In the genomic region with DNA sequence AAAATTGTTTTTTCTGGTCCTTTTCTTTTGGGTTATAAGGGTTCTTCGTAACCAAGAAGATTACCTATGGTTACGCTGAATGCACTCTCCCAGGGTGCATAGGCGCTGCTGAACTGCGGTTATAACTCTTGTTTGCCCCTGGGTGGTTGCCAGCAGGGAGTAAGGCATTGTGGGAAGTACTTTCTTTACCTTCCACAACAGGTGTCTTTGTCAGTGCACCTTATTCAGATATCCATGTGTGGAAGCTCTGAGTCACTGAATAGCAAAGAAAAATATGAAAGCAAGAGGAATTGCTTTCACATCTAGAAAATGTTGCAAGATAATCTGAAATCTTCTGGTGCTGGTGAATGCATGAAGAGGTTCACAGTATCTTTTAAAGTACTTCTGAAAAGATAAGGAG, we compare ENCODE assay signal across 8 cellular contexts.
A peak's percentile ranks its signal among the peaks of the same experiment; 100 is the strongest.
DNase-seq lines count a peak whose midpoint lies in the region; ATAC-seq, FAIRE-seq and TF ChIP-seq lines count a peak whose summit lies in the region.

No MANE protein-coding gene starts in this region.

- TF ChIP-seq CTCF in kidney (IDR thresholded peaks at IDR 0.05; ENCODE audit: borderline replicate concordance, extremely low read depth, insufficient read depth) (no peak), esophagus squamous epithelium (IDR thresholded peaks at IDR 0.05) (no peak), right atrium auricular region (IDR thresholded peaks at IDR 0.05) (no peak), GM20000 (IDR thresholded peaks at IDR 0.05; ENCODE audit: extremely low read depth, missing control alignments) (no peak)

- peak overlapping the region in 1 of 2 donors; percentile 57 for H3K9ac ChIP-seq in kidney (ENCODE audit: low read length in 2 of 2)

- H3K27ac Mint-ChIP-seq in activated CD4-positive, alpha-beta T cell treated with anti-CD3 and anti-CD28 coated beads, Interleukin-2, amount 10 ng/mL, durations not matched to agents 7 days and 5 days = no peak overlapping the region

- DNase-seq in COR-L47 (lab: John Stamatoyannopoulos, UW) (peak; percentile 94), NCI-H1092 treated with DMSO at 0.1 percent for 48 hours (lab: John Stamatoyannopoulos, UW) (peak; percentile 82), kidney (no peak), esophagus squamous epithelium (lab: John Stamatoyannopoulos, UW) (no peak), right atrium auricular region (ENCODE audit: low spot score) (no peak), GM20000 (ENCODE audit: low spot score) (no peak)
- DNase-seq in activated CD4-positive, alpha-beta T cell treated with anti-CD3 and anti-CD28 coated beads, Interleukin-2, amount 10 ng/mL, durations not matched to agents 7 days and 5 days = peak; percentile 13

- CTCF ChIA-PET in activated CD4-positive, alpha-beta T cell treated with anti-CD3 and anti-CD28 coated beads, Interleukin-2, amount 10 ng/mL, durations not matched to agents 7 days and 5 days (lab: Charles Lee) = no interaction called here

- H3K27ac ChIP-seq in kidney (ENCODE audit: low read depth in 2 of 2, low read length in 2 of 2) = no peak overlapping the region
- peak overlapping the region in 2 of 4 donors; percentile 49 to 83 for H3K27ac ChIP-seq in esophagus squamous epithelium
- no peak overlapping the region for H3K27ac ChIP-seq in right atrium auricular region

- FAIRE-seq in kidney (lab: Jason Lieb, UNC) = no peak

- no peaks in the 10 kb centered on the region for H3K9me3 Mint-ChIP-seq in activated CD4-positive, alpha-beta T cell treated with anti-CD3 and anti-CD28 coated beads, Interleukin-2, amount 10 ng/mL, durations not matched to agents 7 days and 5 days

- no peak for TF ChIP-seq POLR2A in esophagus squamous epithelium (IDR thresholded peaks at IDR 0.05)

- no peaks in the 10 kb centered on the region for H3K36me3 Mint-ChIP-seq in activated CD4-positive, alpha-beta T cell treated with anti-CD3 and anti-CD28 coated beads, Interleukin-2, amount 10 ng/mL, durations not matched to agents 7 days and 5 days (ENCODE audit: low read depth)

- intact Hi-C loops in kidney (cut with DNase I) = no loop called here
- intact Hi-C loops in esophagus squamous epithelium (cut with DNase I) = no loop called here

- no peak for ATAC-seq in GM18907 (IDR thresholded peaks at IDR 0.05; ENCODE audit: unreplicated experiment)

- POLR2A ChIA-PET in activated CD4-positive, alpha-beta T cell treated with anti-CD3 and anti-CD28 coated beads, Interleukin-2, amount 10 ng/mL, durations not matched to agents 7 days and 5 days (lab: Charles Lee) = no interaction called here

- H3K27me3 Mint-ChIP-seq in activated CD4-positive, alpha-beta T cell treated with anti-CD3 and anti-CD28 coated beads, Interleukin-2, amount 10 ng/mL, durations not matched to agents 7 days and 5 days = no peaks in the 10 kb centered on the region

- H3K4me1 ChIP-seq in kidney (ENCODE audit: control insufficient read depth in 1 of 2, insufficient read depth in 1 of 2, low read depth in 1 of 2, low read length in 2 of 2) (no peaks in the 10 kb centered on the region), esophagus squamous epithelium (peaks cover 0 to 46% (median 0%) of the 10 kb centered on the region in 3 donors), right atrium auricular region (peaks cover 0 to 20% of the 10 kb centered on the region in 2 donors)

- peak overlapping the region; percentile 52 to 68 for H3K4me3 ChIP-seq in kidney (ENCODE audit: low read length in 2 of 2)
- H3K4me3 ChIP-seq in esophagus squamous epithelium = peak overlapping the region in 2 of 4 donors; percentile 12 to 24
- H3K4me3 ChIP-seq in right atrium auricular region = no peak overlapping the region

- H3K4me3 Mint-ChIP-seq in activated CD4-positive, alpha-beta T cell treated with anti-CD3 and anti-CD28 coated beads, Interleukin-2, amount 10 ng/mL, durations not matched to agents 7 days and 5 days = peak overlapping the region; percentile 31

- H3K9me3 ChIP-seq in kidney (ENCODE audit: control insufficient read depth in 1 of 2, low read length in 2 of 2) = no peaks in the 10 kb centered on the region
- H3K9me3 ChIP-seq in esophagus squamous epithelium = no peaks in the 10 kb centered on the region
- H3K9me3 ChIP-seq in right atrium auricular region = no peaks in the 10 kb centered on the region

- H3K36me3 ChIP-seq in kidney (ENCODE audit: control insufficient read depth in 1 of 2, insufficient read depth in 2 of 2, low read length in 2 of 2) (no peaks in the 10 kb centered on the region), esophagus squamous epithelium (peaks cover 0 to 3% (median 0%) of the 10 kb centered on the region in 3 donors), right atrium auricular region (no peaks in the 10 kb centered on the region)

- H3K4me1 Mint-ChIP-seq in activated CD4-positive, alpha-beta T cell treated with anti-CD3 and anti-CD28 coated beads, Interleukin-2, amount 10 ng/mL, durations not matched to agents 7 days and 5 days = peaks cover 16% of the 10 kb centered on the region

- WGBS in esophagus squamous epithelium, 2 donors = 49 to 57% methylated on average over 4 of the region's 4 CpGs

- H3K27me3 ChIP-seq in esophagus squamous epithelium (no peaks in the 10 kb centered on the region), right atrium auricular region (no peaks in the 10 kb centered on the region)

Comparison
In these comparisons a context has a peak if more than half of its experiments do, and no peak if none do; other contexts are left out.
1. DNase-seq: peak in COR-L47 (single experiment), NCI-H1092 treated with DMSO at 0.1 percent for 48 hours (single experiment) and activated CD4-positive, alpha-beta T cell treated with anti-CD3 and anti-CD28 coated beads, Interleukin-2, amount 10 ng/mL, durations not matched to agents 7 days and 5 days (single experiment); none in kidney (single experiment), esophagus squamous epithelium (single experiment), right atrium auricular region (single experiment) and GM20000 (single experiment).
2. H3K4me3 ChIP-seq: peak in kidney (2 of 2); none in right atrium auricular region (0 of 2).